Comparison of ENCODE assay signal across 17 cellular contexts in the genomic region with DNA sequence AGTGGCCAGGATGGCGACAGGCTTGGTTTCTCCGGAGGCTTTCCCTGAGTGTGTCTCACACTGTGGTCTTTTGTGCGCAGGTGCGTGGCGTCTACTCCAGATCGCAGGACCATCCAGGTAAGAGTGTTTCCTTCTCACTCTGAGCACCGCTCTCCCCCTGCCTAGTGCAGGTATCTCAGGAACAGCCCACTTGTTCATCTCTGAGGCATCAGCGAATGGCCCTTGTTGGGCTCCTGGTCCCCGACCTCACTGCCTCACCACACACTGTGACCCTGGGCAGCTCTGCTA. TPM values are rescaled to one million over a fixed set of nuclear protein-coding genes. Genes with fewer than 3 reads are reported as not detected.
DNase-seq lines count a peak whose midpoint lies in the region; ATAC-seq, FAIRE-seq and TF ChIP-seq lines count a peak whose summit lies in the region.
"Had no signal": no experiment of that assay in that cellular context is flagged by ENCODE, and none has a peak within 500 bp of the region (broad histone marks: within the 10 kb centered on the region; RNA-seq: fewer than 3 reads in every experiment).

No MANE protein-coding gene starts in this region.

- TF ChIP-seq CTCF in H1 (IDR thresholded peaks at IDR 0.05; ENCODE audit: control extremely low read depth in 1 of 3, insufficient read depth in 1 of 3, low read depth in 1 of 3, low read length in 3 of 3) = no peak
- TF ChIP-seq CTCF in smooth muscle cell (IDR thresholded peaks at IDR 0.05; ENCODE audit: borderline replicate concordance, insufficient read depth, poor library complexity, severe bottlenecking) = no peak

- peaks cover 18% of the 10 kb centered on the region for H3K27me3 Mint-ChIP-seq in activated CD4-positive, alpha-beta memory T cell treated with anti-CD3 and anti-CD28 coated beads, Interleukin-2, amount 10 ng/mL, durations not matched to agents 7 days and 5 days

- H4K20me1 ChIP-seq in H1 (replicated peaks in 1 of 2; ENCODE audit: control insufficient read depth in 1 of 2, insufficient read depth in 2 of 2, low read length in 2 of 2) = peaks cover 0 to 4% of the 10 kb centered on the region in 2 experiments
- H4K20me1 ChIP-seq in smooth muscle cell (ENCODE audit: low read depth) = no peaks in the 10 kb centered on the region

- H3K36me3 ChIP-seq in H1 (ENCODE audit: control insufficient read depth in 2 of 4, insufficient read depth in 4 of 4, low read length in 3 of 4) (no peaks in the 10 kb centered on the region), mesenchymal stem cell (ENCODE audit: control insufficient read depth in 1 of 2, insufficient read depth in 2 of 2, low read depth in 1 of 2, low read length in 2 of 2) (no peaks in the 10 kb centered on the region), smooth muscle cell (ENCODE audit: low read depth) (no peaks in the 10 kb centered on the region)
- H3K36me3 ChIP-seq: BE2C, SJCRH30 had no signal

- CTCF ChIA-PET in H1 (lab: Charles Lee; ENCODE audit: partially characterized antibody) = interaction anchor here (1.2 kb wide), 1 partner anchor 149 kb away, joined by 4 read pairs; no protein-coding TSS in a partner anchor
- CTCF ChIA-PET in activated CD4-positive, alpha-beta memory T cell treated with anti-CD3 and anti-CD28 coated beads, Interleukin-2, amount 10 ng/mL, durations not matched to agents 7 days and 5 days (lab: Charles Lee) = no interaction called here

- H3F3A ChIP-seq in smooth muscle cell (ENCODE audit: low read depth) = no peaks in the 10 kb centered on the region

- H3K18ac ChIP-seq in H1 (ENCODE audit: extremely low read depth, low read length) (peak overlapping the region; percentile 22; the same call in 1 of the 2 replicates), mesenchymal stem cell (ENCODE audit: low read depth in 1 of 2, low read length in 2 of 2) (no peak overlapping the region)

- H2BK12ac ChIP-seq in H1 (ENCODE audit: low read depth, low read length) (peak overlapping the region; percentile 30), mesenchymal stem cell (ENCODE audit: low read length in 2 of 2) (no peak overlapping the region)

- no peak for TF ChIP-seq RAD21 in H1 (IDR thresholded peaks at IDR 0.05 in 1 of 2, conservative IDR thresholded peaks at IDR 0.05 in 1 of 2; ENCODE audit: low read depth in 2 of 2, low read length in 2 of 2)

- no peaks in the 10 kb centered on the region for H3K4me1 Mint-ChIP-seq in activated CD4-positive, alpha-beta memory T cell treated with anti-CD3 and anti-CD28 coated beads, Interleukin-2, amount 10 ng/mL, durations not matched to agents 7 days and 5 days
- H3K4me1 Mint-ChIP-seq: activated T-helper 17 cell treated with anti-CD3 and anti-CD28 coated beads, Interleukin-2, amount 50 U/mL, for 72 hours; central memory CD8-positive, alpha-beta T cell had no signal

- H3K9ac ChIP-seq in H1 (replicated peaks in 1 of 4; ENCODE audit: extremely low read depth in 1 of 4, low read depth in 3 of 4, low read length in 3 of 4) (no peak overlapping the region), mesenchymal stem cell (ENCODE audit: low read length) (peak overlapping the region; percentile 82), smooth muscle cell (ENCODE audit: low read depth) (no peak overlapping the region)

- H4K91ac ChIP-seq in H1 (replicated peaks; ENCODE audit: insufficient read length, low read length) (no peak overlapping the region), mesenchymal stem cell (ENCODE audit: low read length) (no peak overlapping the region)

- H3K23me2 ChIP-seq in H1 (ENCODE audit: low read depth, low read length) = peaks cover 3% of the 10 kb centered on the region; the same call in 1 of the 2 replicates

- H3K4ac ChIP-seq in H1 (replicated peaks; ENCODE audit: insufficient read length, low read depth, low read length) = no peak overlapping the region
- no peak overlapping the region for H3K4ac ChIP-seq in mesenchymal stem cell (ENCODE audit: low read depth in 1 of 2, low read length in 2 of 2)

- H3K4me3 ChIP-seq in H1 (ENCODE audit: extremely low read depth in 1 of 4, insufficient read depth in 2 of 4, low read depth in 3 of 4, low read length in 4 of 4) (no peak overlapping the region), mesenchymal stem cell (ENCODE audit: insufficient read depth in 1 of 2, low read depth in 1 of 2, low read length in 2 of 2) (peak overlapping the region in 1 of 2 experiments; percentile 82), smooth muscle cell (peak overlapping the region; percentile 44)
- H3K4me3 ChIP-seq: SJCRH30 had no signal

- H4K5ac ChIP-seq in H1 (ENCODE audit: insufficient read length, low read depth, low read length) = no peak overlapping the region

- no peak for ATAC-seq in HG02870 (IDR thresholded peaks at IDR 0.05; ENCODE audit: unreplicated experiment)
- ATAC-seq: activated T-helper 17 cell treated with anti-CD3 and anti-CD28 coated beads, Interleukin-2, amount 50 U/mL, for 72 hours had no signal

- H3K4me3 Mint-ChIP-seq in activated CD4-positive, alpha-beta memory T cell treated with anti-CD3 and anti-CD28 coated beads, Interleukin-2, amount 10 ng/mL, durations not matched to agents 7 days and 5 days = no peak overlapping the region
- H3K4me3 Mint-ChIP-seq: activated T-helper 17 cell treated with anti-CD3 and anti-CD28 coated beads, Interleukin-2, amount 50 U/mL, for 72 hours; central memory CD8-positive, alpha-beta T cell had no signal

- H2AK5ac ChIP-seq in H1 (ENCODE audit: low read depth, low read length) = no peak overlapping the region
- no peak overlapping the region for H2AK5ac ChIP-seq in mesenchymal stem cell (ENCODE audit: low read length, severe bottlenecking)

- H3K36me3 Mint-ChIP-seq in activated CD4-positive, alpha-beta memory T cell treated with anti-CD3 and anti-CD28 coated beads, Interleukin-2, amount 10 ng/mL, durations not matched to agents 7 days and 5 days (ENCODE audit: low read depth) = no peaks in the 10 kb centered on the region

- no peak for FAIRE-seq in H1 (lab: Jason Lieb, UNC)
- FAIRE-seq: islet of Langerhans had no signal

- H3K9me3 ChIP-seq in H1 (ENCODE audit: insufficient read depth in 2 of 2, low read depth in 1 of 2, low read length in 1 of 2) (no peaks in the 10 kb centered on the region), mesenchymal stem cell (ENCODE audit: control insufficient read depth, low read length) (no peaks in the 10 kb centered on the region), smooth muscle cell (replicated peaks; ENCODE audit: low read depth) (no peaks in the 10 kb centered on the region)
- H3K9me3 ChIP-seq: SJCRH30 had no signal

- H3K79me2 ChIP-seq in H1 (ENCODE audit: control insufficient read depth in 1 of 2, insufficient read depth in 2 of 2, low read length in 2 of 2) (no peaks in the 10 kb centered on the region), smooth muscle cell (ENCODE audit: low read depth) (no peaks in the 10 kb centered on the region)

- no peaks in the 10 kb centered on the region for H3K79me1 ChIP-seq in H1 (ENCODE audit: low read depth, low read length)
- H3K79me1 ChIP-seq in mesenchymal stem cell (replicated peaks; ENCODE audit: low read length, poor library complexity, severe bottlenecking) = no peaks in the 10 kb centered on the region

- no peak overlapping the region for H3K23ac ChIP-seq in H1 (ENCODE audit: insufficient read length)
- no peak overlapping the region for H3K23ac ChIP-seq in mesenchymal stem cell (ENCODE audit: low read length in 2 of 2)

- POLR2A ChIA-PET in H1 (lab: Charles Lee; ENCODE audit: partially characterized antibody) = interaction anchor here (0.8 to 1.2 kb wide), 2 partner anchors 33 to 79 kb away, joined by 3 to 4 read pairs; no protein-coding TSS in a partner anchor
- POLR2A ChIA-PET in activated CD4-positive, alpha-beta memory T cell treated with anti-CD3 and anti-CD28 coated beads, Interleukin-2, amount 10 ng/mL, durations not matched to agents 7 days and 5 days (lab: Charles Lee) = no interaction called here

- H2BK15ac ChIP-seq in H1 (ENCODE audit: low read length) = 0 out of 2 replicates have a peak overlapping the region, but pooled peaks have one; percentile 11
- H2BK15ac ChIP-seq in mesenchymal stem cell (ENCODE audit: low read depth, poor library complexity, severe bottlenecking) = no peak overlapping the region

- H2AFZ ChIP-seq in H1 (ENCODE audit: low read length) = peak overlapping the region; percentile 79; the same call in 1 of the 2 replicates
- no peak overlapping the region for H2AFZ ChIP-seq in mesenchymal stem cell (ENCODE audit: low read depth, low read length)
- no peak overlapping the region for H2AFZ ChIP-seq in smooth muscle cell (ENCODE audit: low read depth)

- no peak overlapping the region for H3K14ac ChIP-seq in H1 (ENCODE audit: insufficient read length)
- H3K14ac ChIP-seq in mesenchymal stem cell (ENCODE audit: low read length in 2 of 2) = no peak overlapping the region

- H3K4me1 ChIP-seq in H1 (replicated peaks in 1 of 4; ENCODE audit: control insufficient read depth in 3 of 4, insufficient read depth in 4 of 4, low read length in 3 of 4) (peaks cover 3 to 22% (median 4%) of the 10 kb centered on the region in 4 experiments; a peak in 6 of 7 replicates), mesenchymal stem cell (ENCODE audit: control insufficient read depth, insufficient read depth, low read depth, low read length) (no peaks in the 10 kb centered on the region), smooth muscle cell (ENCODE audit: low read depth) (peaks cover 11% of the 10 kb centered on the region)
- H3K4me1 ChIP-seq: SJCRH30 had no signal

- TF ChIP-seq POLR2A in H1 (IDR thresholded peaks at IDR 0.05; ENCODE audit: control extremely low read depth in 1 of 2, low read depth in 2 of 2, low read length in 2 of 2) = no peak

- H3K27me3 ChIP-seq in H1 (replicated peaks in 1 of 4; ENCODE audit: control insufficient read depth in 3 of 4, extremely low read depth in 1 of 4, insufficient read depth in 3 of 4, low read length in 3 of 4) = peaks cover 0 to 4% (median 2%) of the 10 kb centered on the region in 4 experiments; a peak in 1 of 7 replicates
- H3K27me3 ChIP-seq in mesenchymal stem cell (ENCODE audit: control insufficient read depth in 1 of 2, insufficient read depth in 1 of 2, low read length in 2 of 2) = peaks cover 7 to 16% of the 10 kb centered on the region in 2 experiments
- H3K27me3 ChIP-seq in smooth muscle cell (ENCODE audit: low read depth) = peaks cover 11% of the 10 kb centered on the region
- H3K27me3 ChIP-seq: BE2C, SJCRH30 had no signal

- H4K8ac ChIP-seq in H1 (ENCODE audit: extremely low read depth, insufficient read depth, low read length) = no peak overlapping the region
- peak overlapping the region; percentile 29 for H4K8ac ChIP-seq in mesenchymal stem cell (ENCODE audit: low read length)

- H3K27ac Mint-ChIP-seq in activated CD4-positive, alpha-beta memory T cell treated with anti-CD3 and anti-CD28 coated beads, Interleukin-2, amount 10 ng/mL, durations not matched to agents 7 days and 5 days = no peak overlapping the region
- H3K27ac Mint-ChIP-seq: activated T-helper 17 cell treated with anti-CD3 and anti-CD28 coated beads, Interleukin-2, amount 50 U/mL, for 72 hours had no signal

- no peak overlapping the region for H2BK120ac ChIP-seq in H1 (replicated peaks; ENCODE audit: low read depth, low read length)
- H2BK120ac ChIP-seq in mesenchymal stem cell (ENCODE audit: low read depth, low read length) = no peak overlapping the region

- H3K4me2 ChIP-seq in H1 (ENCODE audit: insufficient read depth in 1 of 2, low read depth in 2 of 2, low read length in 2 of 2) = peak overlapping the region in 1 of 2 experiments; percentile 22; a peak in 1 of 4 replicates
- H3K4me2 ChIP-seq in mesenchymal stem cell (ENCODE audit: low read length, poor library complexity, severe bottlenecking) = no peak overlapping the region
- H3K4me2 ChIP-seq in smooth muscle cell = no peak overlapping the region

- H3K27ac ChIP-seq in H1 (ENCODE audit: low read depth, low read length) (no peak overlapping the region), mesenchymal stem cell (ENCODE audit: low read length, poor library complexity, severe bottlenecking) (no peak overlapping the region), smooth muscle cell (ENCODE audit: low read depth) (no peak overlapping the region)
- H3K27ac ChIP-seq: SJCRH30 had no signal

- WGBS in H1 (ENCODE audit: extremely low coverage in 1 of 2, insufficient coverage in 1 of 2, insufficient read length in 1 of 2, insufficient replicate concordance in 2 of 2, low coverage in 1 of 2, low lambda C conversion rate in 2 of 2, missing lambda C conversion rate in 1 of 2), 2 experiments = 84% methylated on average over 9 of the region's 9 CpGs; no CpG with 5 or more reads in 1 of the 2 experiments
- 85% methylated on average over 8 of the region's 9 CpGs for WGBS in mesenchymal stem cell
- 91% methylated on average over 9 of the region's 9 CpGs for WGBS in smooth muscle cell (ENCODE audit: low lambda C conversion rate)

- no peak overlapping the region for H2BK20ac ChIP-seq in H1 (ENCODE audit: low read length)

- H2BK5ac ChIP-seq in H1 (ENCODE audit: low read depth, low read length) = no peak overlapping the region
- H2BK5ac ChIP-seq in mesenchymal stem cell (ENCODE audit: low read depth, low read length, poor library complexity, severe bottlenecking) = no peak overlapping the region

- DNase-seq in DMS53 treated with DMSO at 0.1 percent for 48 hours (lab: John Stamatoyannopoulos, UW; ENCODE audit: unreplicated experiment) (peak; percentile 33), H1 (ENCODE audit: low read depth in 1 of 2, low spot score in 2 of 2) (no peak), mesenchymal stem cell (no peak), smooth muscle cell (lab: John Stamatoyannopoulos, UW; ENCODE audit: unreplicated experiment) (no peak), NCI-H2227 treated with DMSO at 0.1 percent for 48 hours (lab: John Stamatoyannopoulos, UW) (no peak)
- DNase-seq in activated CD8-positive, alpha-beta memory T cell treated with anti-CD3 and anti-CD28 coated beads, Interleukin-2, amount 50 U/mL, for 4 hours = no peak
- DNase-seq in activated CD4-positive, alpha-beta memory T cell treated with anti-CD3 and anti-CD28 coated beads, Interleukin-2, amount 10 ng/mL, durations not matched to agents 7 days and 5 days = no peak
- DNase-seq: activated CD4-positive, CD25-positive, alpha-beta regulatory T cell; BE2C; NCI-H1092 treated with DMSO at 0.1 percent for 48 hours; NCI-H524 treated with DMSO at 0.1 percent for 48 hours; SJCRH30 had no signal

- TF ChIP-seq EP300 in H1 (IDR thresholded peaks at IDR 0.05; ENCODE audit: borderline replicate concordance in 1 of 2, low read depth in 2 of 2, low read length in 2 of 2) = no peak

- no peak overlapping the region for H3K56ac ChIP-seq in H1 (replicated peaks; ENCODE audit: insufficient read length, low read depth, low read length)

- no peaks in the 10 kb centered on the region for H3K9me3 Mint-ChIP-seq in activated CD4-positive, alpha-beta memory T cell treated with anti-CD3 and anti-CD28 coated beads, Interleukin-2, amount 10 ng/mL, durations not matched to agents 7 days and 5 days
- H3K9me3 Mint-ChIP-seq: activated T-helper 17 cell treated with anti-CD3 and anti-CD28 coated beads, Interleukin-2, amount 50 U/mL, for 72 hours; central memory CD8-positive, alpha-beta T cell had no signal

RNA-seq across cellular contexts. Expression of a gene that starts 0.8 kb away (rescaled TPM):
- total RNA-seq in H1 (2021; fragmentation: NEBNext Ultra II Directional; extraction: Animal tissue kit (Norgen Biotek cat#: 25700)) = 0.48 and 1.3 TPM in 2 replicates
- 0.36 and 1.1 TPM in 2 replicates for polyA plus RNA-seq in H1 (2011; rRNA removed)
- polyA plus RNA-seq in H1 (2011; cell fraction: cytosol; rRNA removed) = 0.47 TPM
- 2.0 TPM for polyA plus RNA-seq in H1 (2011; cell fraction: nucleus; rRNA removed)
- polyA plus RNA-seq in H1 (2012, experiment 1 of 2) = 0.20 to 0.96 TPM (median 0.35 TPM) in 4 replicates
- polyA plus RNA-seq in H1 (2012, experiment 2 of 2) = 0.12 TPM
- 0.34 TPM for polyA plus RNA-seq in H1 (2013, experiment 1 of 2)
- polyA plus RNA-seq in H1 (2013, experiment 2 of 2) = 0.39 TPM
- 1.6 and 1.8 TPM in 2 replicates for polyA minus RNA-seq in H1 (2011; rRNA and poly(A)+ RNA removed)
- 1.2 TPM for polyA minus RNA-seq in H1 (2011; cell fraction: cytosol; rRNA and poly(A)+ RNA removed)
- polyA minus RNA-seq in H1 (2011; cell fraction: nucleus; rRNA and poly(A)+ RNA removed) = 3.6 TPM
- polyA plus RNA-seq in mesenchymal stem cell (2013, experiment 1 of 2) = 0.57 TPM
- polyA plus RNA-seq in mesenchymal stem cell (2013, experiment 2 of 2) = 0.89 TPM
- total RNA-seq in smooth muscle cell = 0.04 TPM in 1 of 2 replicates, not detected in the other
- 0.14 TPM in 1 of 2 replicates, not detected in the other for polyA plus RNA-seq in smooth muscle cell
- total RNA-seq in activated CD4-positive, alpha-beta memory T cell treated with anti-CD3 and anti-CD28 coated beads, Interleukin-2, amount 10 ng/mL, durations not matched to agents 7 days and 5 days = under 1 TPM in 1 of 2 experiments, not detected in 1; 0.23 TPM
- total RNA-seq: HT-29 had no signal
